8 cellular contexts compared by ENCODE assay signal in the genomic region with DNA sequence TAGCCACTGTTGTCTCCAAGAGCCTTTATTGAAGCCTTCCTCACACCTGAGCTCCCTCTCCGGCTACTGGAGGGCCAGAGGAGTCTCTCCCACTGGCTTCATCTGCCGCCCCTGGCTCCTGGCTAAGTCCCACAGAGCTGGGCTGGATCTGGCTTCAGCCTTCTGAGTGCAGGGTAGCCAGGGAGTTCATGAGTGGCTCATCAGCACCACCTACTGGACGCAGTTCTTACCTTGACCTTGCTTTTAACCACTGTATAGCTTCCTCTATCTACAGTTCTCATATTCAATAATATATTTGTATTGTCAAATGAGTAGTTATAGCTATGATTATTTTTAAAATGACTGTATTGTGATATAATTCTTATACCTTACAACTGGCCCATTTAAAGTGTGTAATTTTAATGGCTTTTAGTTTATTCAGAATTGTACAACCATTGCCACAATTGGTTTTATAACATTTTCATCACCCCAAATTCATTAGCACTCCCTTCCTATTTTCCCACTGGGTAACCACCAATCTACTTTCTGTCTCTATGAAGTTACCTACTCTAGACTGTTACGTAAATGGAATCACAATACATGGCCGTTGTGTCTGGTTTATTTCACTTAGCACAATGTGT. TPM values are rescaled to one million over a fixed set of nuclear protein-coding genes. Genes with fewer than 3 reads are reported as not detected.
DNase-seq lines count a peak whose midpoint lies in the region; ATAC-seq and TF ChIP-seq lines count a peak whose summit lies in the region.

No MANE protein-coding gene starts in this region.

- H3K4me1 Mint-ChIP-seq in activated T-cell treated with anti-CD3 and anti-CD28 coated beads, Interleukin-2, amount 50 U/mL, for 24 hours (ENCODE audit: low read depth) = no peaks in the 10 kb centered on the region
- peaks cover 10% of the 10 kb centered on the region for H3K4me1 Mint-ChIP-seq in nephron progenitor cell
- H3K4me1 Mint-ChIP-seq in stimulated activated naive CD8-positive, alpha-beta T cell treated with anti-CD3 and anti-CD28 coated beads, Interleukin-15, amount 100 ng/mL, for 72 hours = peaks cover 9% of the 10 kb centered on the region

- H3K79me2 ChIP-seq in DOHH2 (ENCODE audit: control insufficient read depth, low read length) (no peaks in the 10 kb centered on the region), KMS-11 (ENCODE audit: insufficient read depth, low read depth) (no peaks in the 10 kb centered on the region)

- H3K9me3 ChIP-seq in DOHH2 (ENCODE audit: control insufficient read depth, insufficient read depth, low read length) = peaks cover 8% of the 10 kb centered on the region
- no peaks in the 10 kb centered on the region for H3K9me3 ChIP-seq in Panc1 (ENCODE audit: control insufficient read depth, insufficient read depth, low read depth, low read length)

- ATAC-seq in GM21737 (IDR thresholded peaks at IDR 0.05; ENCODE audit: unreplicated experiment) (peak; percentile 99), Panc1 (peak; percentile 100)
- ATAC-seq in stimulated activated naive CD8-positive, alpha-beta T cell treated with anti-CD3 and anti-CD28 coated beads, Interleukin-15, amount 100 ng/mL, for 72 hours = peak; percentile 97

- H3K36me3 Mint-ChIP-seq in activated T-cell treated with anti-CD3 and anti-CD28 coated beads, Interleukin-2, amount 50 U/mL, for 24 hours (ENCODE audit: low read depth) = no peaks in the 10 kb centered on the region
- H3K36me3 Mint-ChIP-seq in nephron progenitor cell (ENCODE audit: low read depth) = peaks cover 6% of the 10 kb centered on the region

- no peaks in the 10 kb centered on the region for H3K9me2 ChIP-seq in DOHH2 (replicated peaks; ENCODE audit: control insufficient read depth, low read length)

- H2AFZ ChIP-seq in KMS-11 (ENCODE audit: low read depth) = peak overlapping the region; percentile 35

- DNase-seq in Panc1 (ENCODE audit: low read depth, low spot score) (peak; percentile 80), fibroblast of gingiva (ENCODE audit: low read depth) (peak; percentile 68), nephron progenitor cell (peak; percentile 86)
- DNase-seq in activated T-cell treated with anti-CD3 and anti-CD28 coated beads, Interleukin-2, amount 50 U/mL, for 24 hours = peak; percentile 79
- peak; percentile 62 to 73 for DNase-seq in stimulated activated naive CD8-positive, alpha-beta T cell treated with anti-CD3 and anti-CD28 coated beads, Interleukin-15, amount 100 ng/mL, for 72 hours

- no peaks in the 10 kb centered on the region for H4K20me1 ChIP-seq in DOHH2 (ENCODE audit: control insufficient read depth, insufficient read depth, low read depth, low read length)
- H4K20me1 ChIP-seq in KMS-11 (ENCODE audit: insufficient read depth) = no peaks in the 10 kb centered on the region

- H3F3A ChIP-seq in DOHH2 (ENCODE audit: control insufficient read depth, insufficient read depth) = no peaks in the 10 kb centered on the region

- in situ Hi-C loops in Panc1 (cut with HindIII; ENCODE audit: low pct_unique_long_range_greater_than_20kb, low sequenced_read_pairs) = no loop called here

- H3K27ac ChIP-seq in DOHH2 (ENCODE audit: low read depth, low read length) = no peak overlapping the region
- H3K27ac ChIP-seq in KMS-11 = no peak overlapping the region
- no peak overlapping the region for H3K27ac ChIP-seq in Panc1 (ENCODE audit: low read length)

- POLR2A ChIA-PET in Panc1 (lab: Charles Lee) = interaction anchor here (0.6 kb wide), 1 partner anchor 1250 kb away, joined by 7 read pairs; no protein-coding TSS in a partner anchor

- H3K27me3 Mint-ChIP-seq in activated T-cell treated with anti-CD3 and anti-CD28 coated beads, Interleukin-2, amount 50 U/mL, for 24 hours = peaks cover 16% of the 10 kb centered on the region
- peaks cover 37% of the 10 kb centered on the region for H3K27me3 Mint-ChIP-seq in nephron progenitor cell (ENCODE audit: low read depth, poor library complexity)
- peaks cover 33% of the 10 kb centered on the region for H3K27me3 Mint-ChIP-seq in stimulated activated naive CD8-positive, alpha-beta T cell treated with anti-CD3 and anti-CD28 coated beads, Interleukin-15, amount 100 ng/mL, for 72 hours

- H3K27ac Mint-ChIP-seq in activated T-cell treated with anti-CD3 and anti-CD28 coated beads, Interleukin-2, amount 50 U/mL, for 24 hours = no peak overlapping the region
- no peak overlapping the region for H3K27ac Mint-ChIP-seq in nephron progenitor cell
- no peak overlapping the region for H3K27ac Mint-ChIP-seq in stimulated activated naive CD8-positive, alpha-beta T cell treated with anti-CD3 and anti-CD28 coated beads, Interleukin-15, amount 100 ng/mL, for 72 hours

- TF ChIP-seq CTCF in DOHH2 (IDR thresholded peaks at IDR 0.05; ENCODE audit: low read depth, low read length, poor library complexity, severe bottlenecking) = peak; percentile 72
- TF ChIP-seq CTCF in KMS-11 (conservative IDR thresholded peaks at IDR 0.05; ENCODE audit: low read depth, low read length) = peak; percentile 97
- TF ChIP-seq CTCF in Panc1 (IDR thresholded peaks at IDR 0.05) = no peak
- TF ChIP-seq CTCF in nephron progenitor cell (IDR thresholded peaks at IDR 0.05) = peak; percentile 84

- CTCF ChIA-PET in Panc1 (lab: Charles Lee) = interaction anchor here (0.6 to 1.4 kb wide), 18 partner anchors 10 to 1790 kb away, joined by 3 to 27 read pairs (median 5); partner anchors contain the start of gene CNDP2

- no peak overlapping the region for H3K4me3 Mint-ChIP-seq in activated T-cell treated with anti-CD3 and anti-CD28 coated beads, Interleukin-2, amount 50 U/mL, for 24 hours
- no peak overlapping the region for H3K4me3 Mint-ChIP-seq in nephron progenitor cell
- no peak overlapping the region for H3K4me3 Mint-ChIP-seq in stimulated activated naive CD8-positive, alpha-beta T cell treated with anti-CD3 and anti-CD28 coated beads, Interleukin-15, amount 100 ng/mL, for 72 hours

- no peak overlapping the region for H3K4me3 ChIP-seq in DOHH2 (ENCODE audit: low read length)
- no peak overlapping the region for H3K4me3 ChIP-seq in KMS-11 (IDR thresholded peaks at IDR 0.05; ENCODE audit: insufficient read depth, low read depth, low read length)
- H3K4me3 ChIP-seq in Panc1 (ENCODE audit: low read depth in 2 of 2, low read length in 2 of 2) = no peak overlapping the region

- H3K27me3 ChIP-seq in DOHH2 (ENCODE audit: control insufficient read depth, low read length) (no peaks in the 10 kb centered on the region), KMS-11 (ENCODE audit: insufficient read depth, low read depth) (no peaks in the 10 kb centered on the region), Panc1 (ENCODE audit: control insufficient read depth, insufficient read depth, low read length) (0 out of 2 replicates have a peak, but pooled peaks cover 4% of the 10 kb centered on the region)

- H3K4me2 ChIP-seq in DOHH2 (ENCODE audit: low read length) = no peak overlapping the region
- peak overlapping the region; percentile 15; the same call in 1 of the 2 replicates for H3K4me2 ChIP-seq in KMS-11

- BruUV-seq in Panc1 (replicated peaks; lab: Mats Ljungman, UMichigan) = no TSS peak

- no peak overlapping the region for H3K9ac ChIP-seq in KMS-11

- H3K36me3 ChIP-seq in DOHH2 (ENCODE audit: control insufficient read depth, low read length) (no peaks in the 10 kb centered on the region), KMS-11 (ENCODE audit: insufficient read depth) (no peaks in the 10 kb centered on the region), Panc1 (ENCODE audit: control insufficient read depth, insufficient read depth, low read length) (no peaks in the 10 kb centered on the region)

- no peaks in the 10 kb centered on the region for H3K4me1 ChIP-seq in DOHH2 (ENCODE audit: control insufficient read depth, low read length)
- peaks cover 27% of the 10 kb centered on the region for H3K4me1 ChIP-seq in KMS-11 (ENCODE audit: low read depth, poor library complexity, severe bottlenecking)
- H3K4me1 ChIP-seq in Panc1 (ENCODE audit: control insufficient read depth, insufficient read depth, low read length) = no peaks in the 10 kb centered on the region

- peaks cover 2% of the 10 kb centered on the region for H3K9me3 Mint-ChIP-seq in activated T-cell treated with anti-CD3 and anti-CD28 coated beads, Interleukin-2, amount 50 U/mL, for 24 hours
- peaks cover 47% of the 10 kb centered on the region for H3K9me3 Mint-ChIP-seq in nephron progenitor cell
- peaks cover 16 to 28% of the 10 kb centered on the region in 2 donors for H3K9me3 Mint-ChIP-seq in stimulated activated naive CD8-positive, alpha-beta T cell treated with anti-CD3 and anti-CD28 coated beads, Interleukin-15, amount 100 ng/mL, for 72 hours

- intact Hi-C loops in Panc1 (cut with micrococcal nuclease; ENCODE audit: unreplicated experiment) = loop anchor here (1.0 to 5.0 kb wide), 3 partner anchors 55 to 356 kb away; partner anchors contain the start of gene CNDP2

RNA-seq across cellular contexts. Expression of gene CNDP1, which starts 17.7 kb away (rescaled TPM):
- not detected for total RNA-seq in Panc1 (2021; ENCODE audit: unreplicated experiment)
- not detected for polyA plus RNA-seq in Panc1 (2012; ENCODE audit: insufficient read length)

RNA-seq across cellular contexts. Expression of gene ZNF407, which starts 45.6 kb away (rescaled TPM):
- total RNA-seq in Panc1 (2021; ENCODE audit: unreplicated experiment) = 16.8 TPM
- 7.8 TPM for polyA plus RNA-seq in Panc1 (2012; ENCODE audit: insufficient read length)

RNA-seq across cellular contexts. Expression of gene CNDP2, which starts 55.9 kb away (rescaled TPM):
- 310 TPM for total RNA-seq in Panc1 (2021; ENCODE audit: unreplicated experiment)
- polyA plus RNA-seq in Panc1 (2012; ENCODE audit: insufficient read length) = 250 TPM
